ENCODE assay signal across 11 cellular contexts in genomic region chr16:56631832-56632159, GRCh38. TPM values are rescaled to one million over a fixed set of nuclear protein-coding genes. Genes with fewer than 3 reads are reported as not detected.
DNase-seq lines count a peak whose midpoint lies in the region; ATAC-seq, FAIRE-seq and TF ChIP-seq lines count a peak whose summit lies in the region.
"Had no signal": no experiment of that assay in that cellular context is flagged by ENCODE, and none has a peak within 500 bp of the region (broad histone marks: within the 10 kb centered on the region; RNA-seq: fewer than 3 reads in every experiment).

No MANE protein-coding gene starts in this region.

- H3K9me3 ChIP-seq in HepG2 (ENCODE audit: low read length) (no peaks in the 10 kb centered on the region), stomach (no peaks in the 10 kb centered on the region), mucosa of descending colon (no peaks in the 10 kb centered on the region)

- peaks cover 6% of the 10 kb centered on the region for H3K36me3 Mint-ChIP-seq in T-helper 1 cell treated with Interleukin-12 subunit alpha and Interleukin-12 subunit beta and Interleukin-4 antibody, amounts not matched to agents 30 μg/mL and 1 μg/mL, for 36 hours (ENCODE audit: low read depth)
- H3K36me3 Mint-ChIP-seq in brain, result no peaks in the 10 kb centered on the region

- H3K79me2 ChIP-seq in HepG2 (ENCODE audit: insufficient read depth, low read length), result no peaks in the 10 kb centered on the region

- H3K4me3 ChIP-seq in HepG2 (replicated peaks in 1 of 3; ENCODE audit: insufficient read depth in 1 of 3, low read depth in 2 of 3, low read length in 3 of 3) (peak overlapping the region; percentile 41 to 73 (median 54); a peak in 4 of 6 replicates), stomach (peak overlapping the region; percentile 54 to 61 (median 57)), mucosa of descending colon (no peak overlapping the region)
- H3K4me3 ChIP-seq: K562 had no signal

- H3K36me3 ChIP-seq in HepG2 (replicated peaks in 1 of 2; ENCODE audit: control insufficient read depth in 1 of 2, insufficient read depth in 2 of 2, low read length in 2 of 2) (no peaks in the 10 kb centered on the region), stomach (no peaks in the 10 kb centered on the region), mucosa of descending colon (ENCODE audit: low read depth) (no peaks in the 10 kb centered on the region)

- peaks cover 8 to 79% of the 10 kb centered on the region in 2 experiments; a peak in 4 of 5 replicates for H3K27me3 ChIP-seq in HepG2 (ENCODE audit: control insufficient read depth in 1 of 2, insufficient read depth in 2 of 2, low read length in 2 of 2)
- H3K27me3 ChIP-seq in stomach, result peaks cover 0 to 49% (median 11%) of the 10 kb centered on the region in 3 donors

- in situ Hi-C loops in HepG2 (cut with HindIII; ENCODE audit: extremely low pct_ligation_motif_present, low pct_unique_long_range_greater_than_20kb), result no loop called here

- no peak overlapping the region for H3K27ac Mint-ChIP-seq in T-helper 1 cell treated with Interleukin-12 subunit alpha and Interleukin-12 subunit beta and Interleukin-4 antibody, amounts not matched to agents 30 μg/mL and 1 μg/mL, for 36 hours
- peak overlapping the region in 1 of 5 experiments; percentile 31 for H3K27ac Mint-ChIP-seq in brain

- peak overlapping the region; percentile 65 for H3K4me3 Mint-ChIP-seq in T-helper 1 cell treated with Interleukin-12 subunit alpha and Interleukin-12 subunit beta and Interleukin-4 antibody, amounts not matched to agents 30 μg/mL and 1 μg/mL, for 36 hours
- peak overlapping the region; percentile 73 to 84 (median 79) for H3K4me3 Mint-ChIP-seq in brain

- no peak for TF ChIP-seq RAD21 in HepG2 (CRISPR knock-in tag; IDR thresholded peaks at IDR 0.05)

- BruUV-seq in HepG2 (replicated peaks; lab: Mats Ljungman, UMichigan), result no TSS peak

- no peak for TF ChIP-seq EP300 in HepG2 (IDR thresholded peaks at IDR 0.05; ENCODE audit: low read depth in 2 of 2, low read length in 2 of 2)
- no peak for TF ChIP-seq EP300 in HepG2 (CRISPR knock-in tag; IDR thresholded peaks at IDR 0.05; ENCODE audit: borderline replicate concordance)
- TF ChIP-seq EP300 in stomach (IDR thresholded peaks at IDR 0.05), result no peak

- H3K4me1 ChIP-seq in HepG2 (ENCODE audit: insufficient read depth, low read length) (peaks cover 29% of the 10 kb centered on the region), stomach (peaks cover 23 to 50% (median 33%) of the 10 kb centered on the region in 4 donors), mucosa of descending colon (ENCODE audit: low read depth) (peaks cover 19% of the 10 kb centered on the region)

- peak; percentile 62 for ATAC-seq in HepG2
- ATAC-seq in mucosa of descending colon, result no peak
- ATAC-seq: K562 had no signal

- peaks cover 76% of the 10 kb centered on the region for H3K27me3 Mint-ChIP-seq in T-helper 1 cell treated with Interleukin-12 subunit alpha and Interleukin-12 subunit beta and Interleukin-4 antibody, amounts not matched to agents 30 μg/mL and 1 μg/mL, for 36 hours (ENCODE audit: low read depth)
- H3K27me3 Mint-ChIP-seq in brain, result peaks cover 100% of the 10 kb centered on the region

- no peak for TF ChIP-seq POLR2A in HepG2 (IDR thresholded peaks at IDR 0.05; ENCODE audit: insufficient read depth in 1 of 2, low read depth in 2 of 2, low read length in 2 of 2)
- TF ChIP-seq POLR2A in stomach (IDR thresholded peaks at IDR 0.05), result no peak
- TF ChIP-seq POLR2A in GM12892 (IDR thresholded peaks at IDR 0.05; ENCODE audit: low read depth, low read length), result no peak

- no peaks in the 10 kb centered on the region for H4K20me1 ChIP-seq in HepG2 (ENCODE audit: insufficient read depth, low read length)

- H2AFZ ChIP-seq in HepG2 (ENCODE audit: low read length), result no peak overlapping the region

- H3K9ac ChIP-seq in HepG2 (ENCODE audit: insufficient read depth, low read depth, low read length), result peak overlapping the region; percentile 7; the same call in 1 of the 2 replicates

- POLR2A ChIA-PET in HepG2 (lab: Yijun Ruan, JAX), result no interaction called here

- peaks cover 20% of the 10 kb centered on the region for H3K4me1 Mint-ChIP-seq in T-helper 1 cell treated with Interleukin-12 subunit alpha and Interleukin-12 subunit beta and Interleukin-4 antibody, amounts not matched to agents 30 μg/mL and 1 μg/mL, for 36 hours (ENCODE audit: low read depth)
- peaks cover 18% of the 10 kb centered on the region for H3K4me1 Mint-ChIP-seq in brain

- intact Hi-C loops in HepG2 (cut with micrococcal nuclease; ENCODE audit: unreplicated experiment), result no loop called here
- intact Hi-C loops in stomach (cut with DNase I; ENCODE audit: low total_unique reads), result no loop called here
- intact Hi-C loops in mucosa of descending colon (cut with DNase I, micrococcal nuclease), result no loop called here

- H3K27ac ChIP-seq in HepG2 (ENCODE audit: extremely low read length, insufficient read depth, low read length), result no peak overlapping the region
- peak overlapping the region; percentile 77 to 87 (median 85) for H3K27ac ChIP-seq in stomach

- FAIRE-seq in HepG2 (lab: Jason Lieb, UNC) (no peak), GM12892 (lab: Jason Lieb, UNC) (no peak)
- FAIRE-seq: K562 had no signal

- TF ChIP-seq CTCF in brain (conservative IDR thresholded peaks at IDR 0.05) (no peak), HepG2 (CRISPR knock-in tag; IDR thresholded peaks at IDR 0.05) (no peak), stomach (IDR thresholded peaks at IDR 0.05) (no peak), mucosa of descending colon (IDR thresholded peaks at IDR 0.05) (no peak)

- peak overlapping the region; percentile 77 for H3K4me2 ChIP-seq in HepG2 (ENCODE audit: low read depth, low read length)

- CTCF ChIA-PET in HepG2 (lab: Yijun Ruan, JAX; ENCODE audit: low intra/inter-chr PET ratio, low total read pairs), result no interaction called here

- 8% methylated on average over 14 of the region's 14 CpGs for WGBS in HepG2 (ENCODE audit: low lambda C conversion rate)
- WGBS in stomach, 5 donors, result 22 to 45% (median 28%) methylated on average over 8 to 14 of the region's 14 CpGs

- no peaks in the 10 kb centered on the region for H3K9me3 Mint-ChIP-seq in T-helper 1 cell treated with Interleukin-12 subunit alpha and Interleukin-12 subunit beta and Interleukin-4 antibody, amounts not matched to agents 30 μg/mL and 1 μg/mL, for 36 hours
- H3K9me3 Mint-ChIP-seq in brain, result peaks cover 0 to 7% (median 0%) of the 10 kb centered on the region in 5 experiments

- DNase-seq in T-helper 1 cell, result no peak
- DNase-seq in HepG2 (ENCODE audit: low spot score), result no peak
- no peak for DNase-seq in stomach
- DNase-seq in globus pallidus (ENCODE audit: low spot score), result no peak
- DNase-seq in GM12892 (ENCODE audit: insufficient read length), result no peak
- no peak for DNase-seq in mucosa of descending colon

RNA-seq across cellular contexts. Expression of gene MT1M, which starts 0.7 kb away (rescaled TPM):
- polyA plus RNA-seq in brain (ENCODE audit: insufficient read depth, low read depth, low replicate concordance), result 33.3 TPM
- 4.6 and 5.5 TPM in 2 replicates for total RNA-seq in HepG2 (2016; rRNA removed; fragmentation: Illumina TruSeq; extraction: Trizol)
- total RNA-seq in HepG2 (2016; cell fraction: cytosol; rRNA removed; fragmentation: Illumina TruSeq; extraction: Trizol; ENCODE audit: low read depth), result 3.8 and 10.7 TPM in 2 replicates
- total RNA-seq in HepG2 (2016; cell fraction: insoluble cytoplasmic fraction; rRNA removed; fragmentation: Illumina TruSeq; extraction: Trizol), result 4.5 and 5.2 TPM in 2 replicates
- total RNA-seq in HepG2 (2016; cell fraction: membrane; rRNA removed; fragmentation: Illumina TruSeq; extraction: Trizol), result 4.8 and 6.1 TPM in 2 replicates
- total RNA-seq in HepG2 (2016; cell fraction: nucleus; rRNA removed; fragmentation: Illumina TruSeq; extraction: Trizol), result 1.6 and 1.9 TPM in 2 replicates
- not detected in 2 replicates for polyA plus RNA-seq in HepG2 (2011; rRNA removed)
- 0.17 TPM in 1 of 2 replicates, not detected in the other for polyA plus RNA-seq in HepG2 (2011; cell fraction: cytosol; rRNA removed)
- not detected in 2 replicates for polyA plus RNA-seq in HepG2 (2011; cell fraction: nucleus; rRNA removed)
- polyA plus RNA-seq in HepG2 (2012), result not detected in 2 replicates
- polyA plus RNA-seq in HepG2 (2016; cell fraction: cytosol; fragmentation: Illumina TruSeq; extraction: Trizol; ENCODE audit: low read depth), result 4.5 and 9.2 TPM in 2 replicates
- 5.1 and 5.3 TPM in 2 replicates for polyA plus RNA-seq in HepG2 (2016; cell fraction: insoluble cytoplasmic fraction; fragmentation: Illumina TruSeq; extraction: Trizol; ENCODE audit: low read depth)
- 4.1 and 7.0 TPM in 2 replicates for polyA plus RNA-seq in HepG2 (2016; cell fraction: membrane; fragmentation: Illumina TruSeq; extraction: Trizol; ENCODE audit: low read depth)
- polyA plus RNA-seq in HepG2 (2016; cell fraction: nucleus; fragmentation: Illumina TruSeq; extraction: Trizol; ENCODE audit: insufficient read depth, low read depth), result 2.3 and 3.0 TPM in 2 replicates
- not detected in 2 replicates for polyA minus RNA-seq in HepG2 (2011; rRNA and poly(A)+ RNA removed; ENCODE audit: low replicate concordance)
- not detected in 2 replicates for polyA minus RNA-seq in HepG2 (2011; cell fraction: cytosol; rRNA and poly(A)+ RNA removed)
- polyA minus RNA-seq in HepG2 (2011; cell fraction: nucleus; rRNA and poly(A)+ RNA removed), result not detected in 2 replicates
- 10 to 100 TPM in 3 of 5 donors, 1 to 10 TPM in 1, not detected in 1; 5.2 to 57.4 (median 25.3) TPM for total RNA-seq in stomach
- polyA plus RNA-seq in stomach, result 100 to 1,000 TPM; 135 to 155 (median 138) TPM
- not detected for polyA plus RNA-seq in GM12892 (2012; ENCODE audit: missing spikeins)
- total RNA-seq in mucosa of descending colon, result 10 to 100 TPM in 2 of 3 donors, 1 to 10 TPM in 1; 9.5 to 40.0 (median 23.3) TPM
- total RNA-seq: A172; K562; T-helper 1 cell treated with Interleukin-12 subunit alpha and Interleukin-12 subunit beta and Interleukin-4 antibody, amounts not matched to agents 30 ng/mL and 1 ng/mL, for 36 hours had no signal
- polyA plus RNA-seq: K562 had no signal

RNA-seq across cellular contexts. Expression of gene MT1E, which starts 6.2 kb away (rescaled TPM):
- polyA plus RNA-seq in brain (ENCODE audit: insufficient read depth, low read depth, low replicate concordance) (112 TPM), HepG2 (2011; rRNA removed) (65.7 and 110 TPM in 2 replicates), stomach (1,000 to 10,000 TPM in 2 of 3 donors, 100 to 1,000 TPM in 1; 445 to 1,956 (median 1,098) TPM)
- total RNA-seq in HepG2 (2016; rRNA removed; fragmentation: Illumina TruSeq; extraction: Trizol) (1,072 and 1,398 TPM in 2 replicates), stomach (100 to 1,000 TPM in 4 of 5 donors, 10 to 100 TPM in 1; 16.1 to 704 (median 292) TPM), mucosa of descending colon (100 to 1,000 TPM in 2 of 3 donors, 10 to 100 TPM in 1; 86.6 to 343 (median 237) TPM)
- 449 and 580 TPM in 2 replicates for total RNA-seq in HepG2 (2016; cell fraction: cytosol; rRNA removed; fragmentation: Illumina TruSeq; extraction: Trizol; ENCODE audit: low read depth)
- 1,060 and 1,516 TPM in 2 replicates for total RNA-seq in HepG2 (2016; cell fraction: insoluble cytoplasmic fraction; rRNA removed; fragmentation: Illumina TruSeq; extraction: Trizol)
- total RNA-seq in HepG2 (2016; cell fraction: membrane; rRNA removed; fragmentation: Illumina TruSeq; extraction: Trizol), result 620 and 688 TPM in 2 replicates
- 375 and 428 TPM in 2 replicates for total RNA-seq in HepG2 (2016; cell fraction: nucleus; rRNA removed; fragmentation: Illumina TruSeq; extraction: Trizol)
- polyA plus RNA-seq in HepG2 (2011; cell fraction: cytosol; rRNA removed), result 60.2 and 170 TPM in 2 replicates
- 44.6 and 58.6 TPM in 2 replicates for polyA plus RNA-seq in HepG2 (2011; cell fraction: nucleus; rRNA removed)
- 41.0 and 60.0 TPM in 2 replicates for polyA plus RNA-seq in HepG2 (2012)
- 331 and 417 TPM in 2 replicates for polyA plus RNA-seq in HepG2 (2016; cell fraction: cytosol; fragmentation: Illumina TruSeq; extraction: Trizol; ENCODE audit: low read depth)
- polyA plus RNA-seq in HepG2 (2016; cell fraction: insoluble cytoplasmic fraction; fragmentation: Illumina TruSeq; extraction: Trizol; ENCODE audit: low read depth), result 916 and 1,090 TPM in 2 replicates
- polyA plus RNA-seq in HepG2 (2016; cell fraction: membrane; fragmentation: Illumina TruSeq; extraction: Trizol; ENCODE audit: low read depth), result 493 and 496 TPM in 2 replicates
- 455 and 459 TPM in 2 replicates for polyA plus RNA-seq in HepG2 (2016; cell fraction: nucleus; fragmentation: Illumina TruSeq; extraction: Trizol; ENCODE audit: insufficient read depth, low read depth)
- polyA minus RNA-seq in HepG2 (2011; rRNA and poly(A)+ RNA removed; ENCODE audit: low replicate concordance), result 37.7 and 61.5 TPM in 2 replicates
- polyA minus RNA-seq in HepG2 (2011; cell fraction: cytosol; rRNA and poly(A)+ RNA removed), result 10.3 and 29.3 TPM in 2 replicates
- 4.0 and 4.5 TPM in 2 replicates for polyA minus RNA-seq in HepG2 (2011; cell fraction: nucleus; rRNA and poly(A)+ RNA removed)
- 0.72 TPM for polyA plus RNA-seq in GM12892 (2012; ENCODE audit: missing spikeins)
- total RNA-seq: A172 had no signal

RNA-seq across cellular contexts. Expression of gene MT1A, which starts 6.7 kb away (rescaled TPM):
- polyA plus RNA-seq in brain (ENCODE audit: insufficient read depth, low read depth, low replicate concordance), result 2.2 TPM
- 10.4 and 14.0 TPM in 2 replicates for total RNA-seq in HepG2 (2016; rRNA removed; fragmentation: Illumina TruSeq; extraction: Trizol)
- 1.2 and 6.7 TPM in 2 replicates for total RNA-seq in HepG2 (2016; cell fraction: cytosol; rRNA removed; fragmentation: Illumina TruSeq; extraction: Trizol; ENCODE audit: low read depth)
- total RNA-seq in HepG2 (2016; cell fraction: insoluble cytoplasmic fraction; rRNA removed; fragmentation: Illumina TruSeq; extraction: Trizol), result 11.0 and 11.9 TPM in 2 replicates
- total RNA-seq in HepG2 (2016; cell fraction: membrane; rRNA removed; fragmentation: Illumina TruSeq; extraction: Trizol), result 3.9 and 4.7 TPM in 2 replicates
- total RNA-seq in HepG2 (2016; cell fraction: nucleus; rRNA removed; fragmentation: Illumina TruSeq; extraction: Trizol), result 2.4 and 4.5 TPM in 2 replicates
- polyA plus RNA-seq in HepG2 (2011; rRNA removed), result 4.8 and 8.3 TPM in 2 replicates
- 5.8 and 10.7 TPM in 2 replicates for polyA plus RNA-seq in HepG2 (2011; cell fraction: cytosol; rRNA removed)
- 2.9 and 3.7 TPM in 2 replicates for polyA plus RNA-seq in HepG2 (2011; cell fraction: nucleus; rRNA removed)
- polyA plus RNA-seq in HepG2 (2012), result 4.1 and 6.6 TPM in 2 replicates
- 3.5 TPM in 2 replicates for polyA plus RNA-seq in HepG2 (2016; cell fraction: cytosol; fragmentation: Illumina TruSeq; extraction: Trizol; ENCODE audit: low read depth)
- 12.3 and 12.6 TPM in 2 replicates for polyA plus RNA-seq in HepG2 (2016; cell fraction: insoluble cytoplasmic fraction; fragmentation: Illumina TruSeq; extraction: Trizol; ENCODE audit: low read depth)
- polyA plus RNA-seq in HepG2 (2016; cell fraction: membrane; fragmentation: Illumina TruSeq; extraction: Trizol; ENCODE audit: low read depth), result 6.3 and 7.2 TPM in 2 replicates
- 10.5 and 12.1 TPM in 2 replicates for polyA plus RNA-seq in HepG2 (2016; cell fraction: nucleus; fragmentation: Illumina TruSeq; extraction: Trizol; ENCODE audit: insufficient read depth, low read depth)
- polyA minus RNA-seq in HepG2 (2011; rRNA and poly(A)+ RNA removed; ENCODE audit: low replicate concordance), result 9.5 TPM in 1 of 2 replicates, not detected in the other
- polyA minus RNA-seq in HepG2 (2011; cell fraction: cytosol; rRNA and poly(A)+ RNA removed), result 2.8 TPM in 1 of 2 replicates, not detected in the other
- 1.5 TPM in 1 of 2 replicates, not detected in the other for polyA minus RNA-seq in HepG2 (2011; cell fraction: nucleus; rRNA and poly(A)+ RNA removed)
- 10 to 100 TPM in 2 of 5 donors, 1 to 10 TPM in 2, not detected in 1; 3.3 to 56.7 (median 25.5) TPM for total RNA-seq in stomach
- 100 to 1,000 TPM; 117 to 185 (median 169) TPM for polyA plus RNA-seq in stomach
- not detected for polyA plus RNA-seq in GM12892 (2012; ENCODE audit: missing spikeins)
- total RNA-seq in mucosa of descending colon, result 1 to 10 TPM; 4.5 to 9.7 (median 8.9) TPM
- total RNA-seq: A172; K562; T-helper 1 cell treated with Interleukin-12 subunit alpha and Interleukin-12 subunit beta and Interleukin-4 antibody, amounts not matched to agents 30 ng/mL and 1 ng/mL, for 36 hours had no signal

RNA-seq across cellular contexts. Expression of gene MT1B, which starts 19.9 kb away (rescaled TPM):
- polyA plus RNA-seq in brain (ENCODE audit: insufficient read depth, low read depth, low replicate concordance), result not detected
- 0.89 TPM in 1 of 2 replicates, not detected in the other for total RNA-seq in HepG2 (2016; rRNA removed; fragmentation: Illumina TruSeq; extraction: Trizol)
- not detected in 2 replicates for total RNA-seq in HepG2 (2016; cell fraction: cytosol; rRNA removed; fragmentation: Illumina TruSeq; extraction: Trizol; ENCODE audit: low read depth)
- total RNA-seq in HepG2 (2016; cell fraction: insoluble cytoplasmic fraction; rRNA removed; fragmentation: Illumina TruSeq; extraction: Trizol), result 0.45 TPM in 1 of 2 replicates, not detected in the other
- not detected in 2 replicates for total RNA-seq in HepG2 (2016; cell fraction: membrane; rRNA removed; fragmentation: Illumina TruSeq; extraction: Trizol)
- total RNA-seq in HepG2 (2016; cell fraction: nucleus; rRNA removed; fragmentation: Illumina TruSeq; extraction: Trizol), result not detected in 2 replicates
- polyA plus RNA-seq in HepG2 (2011; rRNA removed), result not detected in 2 replicates
- not detected in 2 replicates for polyA plus RNA-seq in HepG2 (2011; cell fraction: cytosol; rRNA removed)
- polyA plus RNA-seq in HepG2 (2011; cell fraction: nucleus; rRNA removed), result not detected in 2 replicates
- not detected in 2 replicates for polyA plus RNA-seq in HepG2 (2012)
- 1.1 TPM in 1 of 2 replicates, not detected in the other for polyA plus RNA-seq in HepG2 (2016; cell fraction: cytosol; fragmentation: Illumina TruSeq; extraction: Trizol; ENCODE audit: low read depth)
- 1.3 TPM in 1 of 2 replicates, not detected in the other for polyA plus RNA-seq in HepG2 (2016; cell fraction: insoluble cytoplasmic fraction; fragmentation: Illumina TruSeq; extraction: Trizol; ENCODE audit: low read depth)
- polyA plus RNA-seq in HepG2 (2016; cell fraction: membrane; fragmentation: Illumina TruSeq; extraction: Trizol; ENCODE audit: low read depth), result not detected in 2 replicates
- polyA plus RNA-seq in HepG2 (2016; cell fraction: nucleus; fragmentation: Illumina TruSeq; extraction: Trizol; ENCODE audit: insufficient read depth, low read depth), result not detected in 2 replicates
- not detected in 2 replicates for polyA minus RNA-seq in HepG2 (2011; rRNA and poly(A)+ RNA removed; ENCODE audit: low replicate concordance)
- polyA minus RNA-seq in HepG2 (2011; cell fraction: cytosol; rRNA and poly(A)+ RNA removed), result not detected in 2 replicates
- polyA minus RNA-seq in HepG2 (2011; cell fraction: nucleus; rRNA and poly(A)+ RNA removed), result not detected in 2 replicates
- total RNA-seq in stomach, result not detected
- 1 to 10 TPM in 1 of 3 donors, not detected in 2; 5.8 TPM for polyA plus RNA-seq in stomach
- not detected for polyA plus RNA-seq in GM12892 (2012; ENCODE audit: missing spikeins)
- not detected for total RNA-seq in mucosa of descending colon
- total RNA-seq: A172; K562; T-helper 1 cell treated with Interleukin-12 subunit alpha and Interleukin-12 subunit beta and Interleukin-4 antibody, amounts not matched to agents 30 ng/mL and 1 ng/mL, for 36 hours had no signal
- polyA plus RNA-seq: K562 had no signal

RNA-seq across cellular contexts. Expression of gene MT2A, which starts 23.4 kb away (rescaled TPM):
- polyA plus RNA-seq in brain (ENCODE audit: insufficient read depth, low read depth, low replicate concordance), result 280 TPM
- total RNA-seq in HepG2 (2016; rRNA removed; fragmentation: Illumina TruSeq; extraction: Trizol), result 371 and 409 TPM in 2 replicates
- total RNA-seq in HepG2 (2016; cell fraction: cytosol; rRNA removed; fragmentation: Illumina TruSeq; extraction: Trizol; ENCODE audit: low read depth), result 157 and 189 TPM in 2 replicates
- total RNA-seq in HepG2 (2016; cell fraction: insoluble cytoplasmic fraction; rRNA removed; fragmentation: Illumina TruSeq; extraction: Trizol), result 352 and 408 TPM in 2 replicates
- total RNA-seq in HepG2 (2016; cell fraction: membrane; rRNA removed; fragmentation: Illumina TruSeq; extraction: Trizol), result 229 and 245 TPM in 2 replicates
- 163 and 193 TPM in 2 replicates for total RNA-seq in HepG2 (2016; cell fraction: nucleus; rRNA removed; fragmentation: Illumina TruSeq; extraction: Trizol)
- polyA plus RNA-seq in HepG2 (2011; rRNA removed), result 115 and 135 TPM in 2 replicates
- polyA plus RNA-seq in HepG2 (2011; cell fraction: cytosol; rRNA removed), result 73.7 and 154 TPM in 2 replicates
- polyA plus RNA-seq in HepG2 (2011; cell fraction: nucleus; rRNA removed), result 59.7 and 92.9 TPM in 2 replicates
- 238 and 414 TPM in 2 replicates for polyA plus RNA-seq in HepG2 (2012)
- polyA plus RNA-seq in HepG2 (2016; cell fraction: cytosol; fragmentation: Illumina TruSeq; extraction: Trizol; ENCODE audit: low read depth), result 372 and 462 TPM in 2 replicates
- 827 and 1,007 TPM in 2 replicates for polyA plus RNA-seq in HepG2 (2016; cell fraction: insoluble cytoplasmic fraction; fragmentation: Illumina TruSeq; extraction: Trizol; ENCODE audit: low read depth)
- 520 and 590 TPM in 2 replicates for polyA plus RNA-seq in HepG2 (2016; cell fraction: membrane; fragmentation: Illumina TruSeq; extraction: Trizol; ENCODE audit: low read depth)
- 496 and 540 TPM in 2 replicates for polyA plus RNA-seq in HepG2 (2016; cell fraction: nucleus; fragmentation: Illumina TruSeq; extraction: Trizol; ENCODE audit: insufficient read depth, low read depth)
- 32.0 and 145 TPM in 2 replicates for polyA minus RNA-seq in HepG2 (2011; rRNA and poly(A)+ RNA removed; ENCODE audit: low replicate concordance)
- polyA minus RNA-seq in HepG2 (2011; cell fraction: cytosol; rRNA and poly(A)+ RNA removed), result 123 and 174 TPM in 2 replicates
- 12.1 and 19.8 TPM in 2 replicates for polyA minus RNA-seq in HepG2 (2011; cell fraction: nucleus; rRNA and poly(A)+ RNA removed)
- total RNA-seq in stomach, result 100 to 1,000 TPM in 3 of 5 donors, 10 to 100 TPM in 2; 38.8 to 291 (median 111) TPM
- polyA plus RNA-seq in stomach, result 1,000 to 10,000 TPM in 2 of 3 donors, 100 to 1,000 TPM in 1; 949 to 1,839 (median 1,778) TPM
- 24.2 TPM for polyA plus RNA-seq in GM12892 (2012; ENCODE audit: missing spikeins)
- total RNA-seq in mucosa of descending colon, result 100 to 1,000 TPM in 2 of 3 donors, 10 to 100 TPM in 1; 100.0 to 211 (median 206) TPM
